In the genomic region with DNA sequence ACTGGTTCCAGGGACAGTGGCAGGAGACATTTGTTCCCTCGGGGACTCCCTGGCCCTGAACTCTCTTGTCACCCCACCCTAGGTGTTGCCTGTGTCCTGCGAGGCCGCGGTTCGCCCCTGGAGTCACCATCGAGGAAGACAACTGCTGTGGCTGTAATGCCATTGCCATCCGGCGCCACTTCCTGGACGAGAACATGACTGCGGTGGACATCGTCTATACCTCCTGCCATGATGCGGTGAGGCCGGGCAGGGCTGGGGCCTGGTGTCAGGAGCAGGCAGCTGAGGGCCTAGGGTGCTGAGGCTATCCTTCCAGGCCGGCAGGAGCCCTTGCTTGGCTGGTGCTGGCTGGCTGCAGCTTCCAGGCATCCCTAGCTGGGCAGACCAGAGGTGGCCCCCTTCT, we compare ENCODE assay signal across 35 cellular contexts.
"Had no signal": no experiment of that assay in that cellular context is flagged by ENCODE, and none has a peak within 500 bp of the region (broad histone marks: within the 10 kb centered on the region; RNA-seq: fewer than 3 reads in every experiment).

No MANE protein-coding gene starts in this region.

- H3K27ac ChIP-seq: KMS-11 had no signal

- H3K9ac ChIP-seq: KMS-11 had no signal

- DNase-seq: Karpas-422, Kasumi-1, KBM-7, KG1, MG63, MM.1S, MV-4-11, NCI-H1048, NCI-H1092, NCI-H1092 treated with DMSO at 0.1 percent for 48 hours, NCI-H1105, NCI-H1105 treated with DMSO at 0.1 percent for 48 hours, NCI-H1417, NCI-H1417 treated with DMSO at 0.1 percent for 48 hours, NCI-H1436, NCI-H1436 treated with DMSO at 0.1 percent for 48 hours, NCI-H146, NCI-H1694, NCI-H1694 treated with DMSO at 0.1 percent for 48 hours, NCI-H187, NCI-H187 treated with DMSO at 0.1 percent for 48 hours, NCI-H1930, NCI-H2029, NCI-H2029 treated with DMSO at 0.1 percent for 48 hours, NCI-H2081, NCI-H2081 treated with DMSO at 0.1 percent for 48 hours, NCI-H2107, NCI-H2171, NCI-H2171 treated with DMSO at 0.1 percent for 48 hours, NCI-H2227 treated with DMSO at 0.1 percent for 48 hours, NCI-H226, NCI-H345, NCI-H446, NCI-H446 treated with DMSO at 0.1 percent for 48 hours had no signal

- H3K36me3 ChIP-seq: MG63 had no signal

- H3K9me3 ChIP-seq: MG63 had no signal

- H3K4me3 ChIP-seq: MG63 had no signal

- H3K27me3 ChIP-seq: MG63 had no signal

- H3K4me2 ChIP-seq: KMS-11 had no signal
